ENCODE assay signal across 18 cellular contexts in genomic region chr2:149575277-149575676, GRCh38. TPM values are rescaled to one million over a fixed set of nuclear protein-coding genes. Genes with fewer than 3 reads are reported as not detected.
A peak's percentile ranks its signal among the peaks of the same experiment; 100 is the strongest.
DNase-seq lines count a peak whose midpoint lies in the region; ATAC-seq, FAIRE-seq and TF ChIP-seq lines count a peak whose summit lies in the region.
"Had no signal": no experiment of that assay in that cellular context is flagged by ENCODE, and none has a peak within 500 bp of the region (broad histone marks: within the 10 kb centered on the region; RNA-seq: fewer than 3 reads in every experiment).

No MANE protein-coding gene starts in this region.

- H3K27ac ChIP-seq in CD4-positive, CD25-positive, alpha-beta regulatory T cell (ENCODE audit: insufficient read depth, low read length, poor library complexity, severe bottlenecking) = no peak overlapping the region
- H3K27ac ChIP-seq in CD8-positive, alpha-beta T cell (ENCODE audit: low read depth, low read length) = no peak overlapping the region
- H3K27ac ChIP-seq in K562 (ENCODE audit: extremely low read depth, low read depth, low read length) (no peak overlapping the region), right cardiac atrium (ENCODE audit: low read length) (no peak overlapping the region)
- H3K27ac ChIP-seq: C4-2B, GM23248 had no signal

- no peak for FAIRE-seq in K562 (lab: Jason Lieb, UNC)
- FAIRE-seq: GM12878 had no signal

- no peaks in the 10 kb centered on the region for H4K20me1 ChIP-seq in K562 (replicated peaks; ENCODE audit: control insufficient read depth, insufficient read depth, low read length)

- no TSS peak for BruUV-seq in K562 (replicated peaks; lab: Mats Ljungman, UMichigan)

- peaks cover 8% of the 10 kb centered on the region for H3K36me3 Mint-ChIP-seq in activated naive CD8-positive, alpha-beta T cell
- H3K36me3 Mint-ChIP-seq in activated naive CD8-positive, alpha-beta T cell treated with anti-CD3 and anti-CD28 coated beads, Interleukin-2, amount 50 U/mL, for 24 hours (ENCODE audit: low read depth) = peaks cover 34% of the 10 kb centered on the region
- peaks cover 39% of the 10 kb centered on the region for H3K36me3 Mint-ChIP-seq in CD4-positive, CD25-positive, alpha-beta regulatory T cell
- peaks cover 70% of the 10 kb centered on the region for H3K36me3 Mint-ChIP-seq in CD8-positive, alpha-beta T cell

- DNase-seq in activated naive CD8-positive, alpha-beta T cell treated with anti-CD3 and anti-CD28 coated beads, Interleukin-2, amount 50 U/mL, for 24 hours = no peak
- no peak for DNase-seq in CD4-positive, CD25-positive, alpha-beta regulatory T cell
- no peak for DNase-seq in CD8-positive, alpha-beta T cell
- DNase-seq in K562 (ENCODE audit: extremely low read depth in 1 of 4, low spot score in 3 of 4) (no peak), right cardiac atrium (no peak)
- no peak for DNase-seq in stimulated activated CD4-positive, alpha-beta T cell treated with anti-CD3 and anti-CD28 coated beads, Interleukin-4, amount 100 ng/mL, for 4 hours
- DNase-seq: ACHN; CD8-positive, alpha-beta memory T cell; COR-L47; DMS 273 treated with DMSO at 0.1 percent for 48 hours; DMS53; DND-41; EL; GM23248; HCEC 1CT had no signal

- CTCF ChIA-PET in CD8-positive, alpha-beta T cell (lab: Charles Lee) = no interaction called here
- CTCF ChIA-PET in K562 (lab: Yijun Ruan, JAX; ENCODE audit: low intra/inter-chr PET ratio) = no interaction called here

- H3K79me2 ChIP-seq in K562 (ENCODE audit: control insufficient read depth, insufficient read depth, low read length) = 0 out of 3 replicates have a peak, but pooled peaks cover 3% of the 10 kb centered on the region

- TF ChIP-seq CTCF in CD8-positive, alpha-beta T cell (IDR thresholded peaks at IDR 0.05) = no peak
- no peak for TF ChIP-seq CTCF in K562 (IDR thresholded peaks at IDR 0.05 in 2 of 3, conservative IDR thresholded peaks at IDR 0.05 in 1 of 3; ENCODE audit: insufficient read depth in 2 of 3, low read depth in 1 of 3, low read length in 3 of 3)

- H3K36me3 ChIP-seq in CD4-positive, CD25-positive, alpha-beta regulatory T cell (ENCODE audit: control insufficient read depth, insufficient read depth, low read length) = peaks cover 90% of the 10 kb centered on the region
- peaks cover 33% of the 10 kb centered on the region for H3K36me3 ChIP-seq in CD8-positive, alpha-beta T cell (ENCODE audit: insufficient read depth, low read length)
- H3K36me3 ChIP-seq in K562 (ENCODE audit: control insufficient read depth, insufficient read depth, low read length) = peaks cover 95% of the 10 kb centered on the region

- no peak overlapping the region for H3K4me2 ChIP-seq in K562 (ENCODE audit: insufficient read depth, low read length)

- H3K9me3 Mint-ChIP-seq in activated naive CD8-positive, alpha-beta T cell (ENCODE audit: low read depth) = no peaks in the 10 kb centered on the region
- H3K9me3 Mint-ChIP-seq in activated naive CD8-positive, alpha-beta T cell treated with anti-CD3 and anti-CD28 coated beads, Interleukin-2, amount 50 U/mL, for 24 hours = no peaks in the 10 kb centered on the region
- no peaks in the 10 kb centered on the region for H3K9me3 Mint-ChIP-seq in CD4-positive, CD25-positive, alpha-beta regulatory T cell
- H3K9me3 Mint-ChIP-seq in CD8-positive, alpha-beta T cell = no peaks in the 10 kb centered on the region
- H3K9me3 Mint-ChIP-seq: CD8-positive, alpha-beta memory T cell had no signal

- no peaks in the 10 kb centered on the region for H3K9me3 ChIP-seq in CD4-positive, CD25-positive, alpha-beta regulatory T cell (ENCODE audit: control insufficient read depth in 2 of 2, low read length in 2 of 2)
- H3K9me3 ChIP-seq in CD8-positive, alpha-beta T cell (ENCODE audit: low read length) = no peaks in the 10 kb centered on the region
- H3K9me3 ChIP-seq in K562 (replicated peaks; ENCODE audit: control insufficient read depth, insufficient read depth, low read depth, low read length) (no peaks in the 10 kb centered on the region), right cardiac atrium (ENCODE audit: control insufficient read depth, low read length) (no peaks in the 10 kb centered on the region)

- TF ChIP-seq RAD21 in K562 (CRISPR knock-in tag; conservative IDR thresholded peaks at IDR 0.05 in 1 of 2, IDR thresholded peaks at IDR 0.05 in 1 of 2) = no peak

- no peak overlapping the region for H3K9ac ChIP-seq in K562 (ENCODE audit: insufficient read depth in 1 of 2, low read depth in 2 of 2, low read length in 2 of 2)
- H3K9ac ChIP-seq: GM23248 had no signal

- no peak for TF ChIP-seq EP300 in K562 (IDR thresholded peaks at IDR 0.05; ENCODE audit: low read length)

- intact Hi-C loops in CD8-positive, alpha-beta T cell (cut with DNase I, micrococcal nuclease) = no loop called here
- intact Hi-C loops in K562 (cut with micrococcal nuclease) (no loop called here), right cardiac atrium (cut with DNase I) (no loop called here)

- no peaks in the 10 kb centered on the region for H3K27me3 ChIP-seq in CD4-positive, CD25-positive, alpha-beta regulatory T cell (ENCODE audit: control insufficient read depth, insufficient read depth, low read length)
- H3K27me3 ChIP-seq in CD8-positive, alpha-beta T cell (ENCODE audit: insufficient read depth, low read length) = no peaks in the 10 kb centered on the region
- H3K27me3 ChIP-seq in K562 (ENCODE audit: control insufficient read depth in 2 of 2, insufficient read depth in 2 of 2, low read length in 2 of 2) = no peaks in the 10 kb centered on the region
- no peaks in the 10 kb centered on the region for H3K27me3 ChIP-seq in right cardiac atrium (ENCODE audit: control insufficient read depth, insufficient read depth)

- H2AFZ ChIP-seq in K562 (ENCODE audit: low read depth, low read length) = no peak overlapping the region
- H2AFZ ChIP-seq: GM23248 had no signal

- POLR2A ChIA-PET in CD8-positive, alpha-beta T cell (lab: Charles Lee) = interaction anchor here (1.3 kb wide), 1 partner anchor 11 kb away, joined by 3 read pairs; no protein-coding TSS in a partner anchor
- POLR2A ChIA-PET in K562 (lab: Yijun Ruan, JAX) = interaction anchor here (3.2 kb wide), 1 partner anchor 12 kb away, joined by 10 read pairs; the partner anchor contains the start of gene MMADHC

- in situ Hi-C loops in K562 (cut with MboI) = no loop called here

- H3K4me1 Mint-ChIP-seq in activated naive CD8-positive, alpha-beta T cell (ENCODE audit: low read depth) = peaks cover 30% of the 10 kb centered on the region
- H3K4me1 Mint-ChIP-seq in activated naive CD8-positive, alpha-beta T cell treated with anti-CD3 and anti-CD28 coated beads, Interleukin-2, amount 50 U/mL, for 24 hours = peaks cover 27% of the 10 kb centered on the region
- H3K4me1 Mint-ChIP-seq in CD4-positive, CD25-positive, alpha-beta regulatory T cell = peaks cover 29 to 48% (median 36%) of the 10 kb centered on the region in 4 donors
- peaks cover 37% of the 10 kb centered on the region for H3K4me1 Mint-ChIP-seq in CD8-positive, alpha-beta T cell (ENCODE audit: low read depth)

- TF ChIP-seq POLR2A in K562 (conservative IDR thresholded peaks at IDR 0.05) = no peak

- no peak for ATAC-seq in activated naive CD8-positive, alpha-beta T cell treated with anti-CD3 and anti-CD28 coated beads, Interleukin-2, amount 50 U/mL, for 24 hours
- no peak for ATAC-seq in CD4-positive, CD25-positive, alpha-beta regulatory T cell (ENCODE audit: low read depth in 2 of 2)
- no peak for ATAC-seq in CD8-positive, alpha-beta T cell
- ATAC-seq in K562 (no peak), right cardiac atrium (no peak)

- no peak overlapping the region for H3K4me3 Mint-ChIP-seq in activated naive CD8-positive, alpha-beta T cell
- H3K4me3 Mint-ChIP-seq in activated naive CD8-positive, alpha-beta T cell treated with anti-CD3 and anti-CD28 coated beads, Interleukin-2, amount 50 U/mL, for 24 hours = no peak overlapping the region
- no peak overlapping the region for H3K4me3 Mint-ChIP-seq in CD4-positive, CD25-positive, alpha-beta regulatory T cell
- no peak overlapping the region for H3K4me3 Mint-ChIP-seq in CD8-positive, alpha-beta T cell

- no peaks in the 10 kb centered on the region for H3K27me3 Mint-ChIP-seq in activated naive CD8-positive, alpha-beta T cell
- no peaks in the 10 kb centered on the region for H3K27me3 Mint-ChIP-seq in activated naive CD8-positive, alpha-beta T cell treated with anti-CD3 and anti-CD28 coated beads, Interleukin-2, amount 50 U/mL, for 24 hours
- H3K27me3 Mint-ChIP-seq in CD4-positive, CD25-positive, alpha-beta regulatory T cell = no peaks in the 10 kb centered on the region
- no peaks in the 10 kb centered on the region for H3K27me3 Mint-ChIP-seq in CD8-positive, alpha-beta T cell (ENCODE audit: low read depth)
- H3K27me3 Mint-ChIP-seq: CD8-positive, alpha-beta memory T cell had no signal

- H3K4me1 ChIP-seq in CD4-positive, CD25-positive, alpha-beta regulatory T cell (ENCODE audit: control insufficient read depth, insufficient read depth, low read length, poor library complexity, severe bottlenecking) = peaks cover 11% of the 10 kb centered on the region
- H3K4me1 ChIP-seq in CD8-positive, alpha-beta T cell (ENCODE audit: insufficient read depth, low read length) = peaks cover 3% of the 10 kb centered on the region
- H3K4me1 ChIP-seq in K562 (replicated peaks in 1 of 2; ENCODE audit: control insufficient read depth in 2 of 2, insufficient read depth in 2 of 2, low read length in 2 of 2) (no peaks in the 10 kb centered on the region), right cardiac atrium (ENCODE audit: control insufficient read depth, insufficient read depth, low read length) (peaks cover 5% of the 10 kb centered on the region)

- H3K4me3 ChIP-seq in CD4-positive, CD25-positive, alpha-beta regulatory T cell (ENCODE audit: low read depth, low read length) = no peak overlapping the region
- no peak overlapping the region for H3K4me3 ChIP-seq in CD8-positive, alpha-beta T cell (ENCODE audit: low read depth, low read length)
- H3K4me3 ChIP-seq in K562 (no peak overlapping the region), right cardiac atrium (ENCODE audit: low read length) (no peak overlapping the region)
- H3K4me3 ChIP-seq: GM12878, GM23248 had no signal

- H3K9me1 ChIP-seq in K562 (ENCODE audit: control insufficient read depth, insufficient read depth, low read length) = no peaks in the 10 kb centered on the region

- peak overlapping the region; percentile 1 for H3K27ac Mint-ChIP-seq in activated naive CD8-positive, alpha-beta T cell
- no peak overlapping the region for H3K27ac Mint-ChIP-seq in activated naive CD8-positive, alpha-beta T cell treated with anti-CD3 and anti-CD28 coated beads, Interleukin-2, amount 50 U/mL, for 24 hours
- H3K27ac Mint-ChIP-seq in CD4-positive, CD25-positive, alpha-beta regulatory T cell = peak overlapping the region in 2 of 3 donors; percentile 19 to 62
- H3K27ac Mint-ChIP-seq in CD8-positive, alpha-beta T cell = peak overlapping the region; percentile 7

RNA-seq across cellular contexts. Expression of gene MMADHC, which starts 12.3 kb away (rescaled TPM):
- 72.5 TPM for total RNA-seq in CD4-positive, CD25-positive, alpha-beta regulatory T cell
- polyA plus RNA-seq in CD4-positive, CD25-positive, alpha-beta regulatory T cell = 100 to 1,000 TPM; 139 to 200 (median 174) TPM
- total RNA-seq in CD8-positive, alpha-beta T cell = 10 to 100 TPM; 74.1 to 84.7 TPM
- total RNA-seq in K562 (2011; cell fraction: chromatin; rRNA removed; ENCODE audit: low replicate concordance) = 40.5 and 87.9 TPM in 2 replicates
- total RNA-seq in K562 (2011; cell fraction: nucleolus; rRNA removed) = 30.2 and 36.1 TPM in 2 replicates
- total RNA-seq in K562 (2011; cell fraction: nucleoplasm; rRNA removed) = 71.1 and 78.1 TPM in 2 replicates
- 158 and 187 TPM in 2 replicates for total RNA-seq in K562 (2014; rRNA removed)
- total RNA-seq in K562 (2014; rRNA removed; fragmentation: Illumina TruSeq; extraction: Trizol) = 393 and 449 TPM in 2 replicates
- 258 and 284 TPM in 2 replicates for total RNA-seq in K562 (2015; rRNA removed; fragmentation: Illumina TruSeq; extraction: Trizol)
- total RNA-seq in K562 (2021) = 237 and 256 TPM in 2 replicates
- 175 and 270 TPM in 2 replicates for polyA plus RNA-seq in K562 (2011; rRNA removed)
- 61.6 and 110 TPM in 2 replicates for polyA plus RNA-seq in K562 (2011; cell fraction: cytosol; rRNA removed)
- 33.5 and 55.7 TPM in 2 replicates for polyA plus RNA-seq in K562 (2011; cell fraction: nucleus; rRNA removed)
- 228 and 267 TPM in 2 replicates for polyA plus RNA-seq in K562 (2012)
- 271 and 289 TPM in 2 replicates for polyA plus RNA-seq in K562 (2014; fragmentation: Illumina TruSeq; extraction: Trizol)
- polyA plus RNA-seq in K562 (2014; fragmentation: Nextera tagmentation; extraction: Ambion mirVana) = 100 to 1,000 TPM; 729 to 850 TPM
- polyA plus RNA-seq in K562 (2014; rRNA removed) = 202 and 223 TPM in 2 replicates
- polyA minus RNA-seq in K562 (2011; rRNA and poly(A)+ RNA removed) = 309 and 346 TPM in 2 replicates
- polyA minus RNA-seq in K562 (2011; cell fraction: cytosol; rRNA and poly(A)+ RNA removed) = 79.4 and 123 TPM in 2 replicates
- polyA minus RNA-seq in K562 (2011; cell fraction: nucleus; rRNA and poly(A)+ RNA removed) = 48.5 and 95.6 TPM in 2 replicates
- total RNA-seq in right cardiac atrium = 100 to 1,000 TPM in 1 of 4 donors, 10 to 100 TPM in 3; 81.0 to 106 (median 93.9) TPM
- 80.4 TPM for polyA plus RNA-seq in right cardiac atrium
